In genomic region chr12:8034802-8035201, GRCh38 we compare ENCODE assay signal across 11 cellular contexts. TPM values are rescaled to one million over a fixed set of nuclear protein-coding genes. Genes with fewer than 3 reads are reported as not detected.
DNase-seq lines count a peak whose midpoint lies in the region; ATAC-seq, FAIRE-seq and TF ChIP-seq lines count a peak whose summit lies in the region.
"Had no signal": no experiment of that assay in that cellular context is flagged by ENCODE, and none has a peak within 500 bp of the region (broad histone marks: within the 10 kb centered on the region; RNA-seq: fewer than 3 reads in every experiment).

No MANE protein-coding gene starts in this region.

- H3K9ac ChIP-seq in keratinocyte (ENCODE audit: control insufficient read depth, extremely low read depth, insufficient read depth, low read length) (no peak overlapping the region), stomach smooth muscle (ENCODE audit: low read length in 2 of 2) (peak overlapping the region; percentile 96 to 98)

- H3K9me3 Mint-ChIP-seq in activated CD4-positive, alpha-beta T cell treated with anti-CD3 and anti-CD28 coated beads for 36 hours (ENCODE audit: low read depth) = no peaks in the 10 kb centered on the region
- no peaks in the 10 kb centered on the region for H3K9me3 Mint-ChIP-seq in activated T-helper 17 cell treated with anti-CD3 and anti-CD28 coated beads, Interleukin-2, amount 50 U/mL, for 72 hours

- FAIRE-seq in keratinocyte (lab: Jason Lieb, UNC) (peak; percentile 41), GM12892 (lab: Jason Lieb, UNC) (no peak)

- no peak for DNase-seq in activated CD4-positive, alpha-beta T cell treated with anti-CD3 and anti-CD28 coated beads for 36 hours
- no peak for DNase-seq in activated CD4-positive, alpha-beta T cell treated with anti-CD3 and anti-CD28 coated beads for 1 hour
- no peak for DNase-seq in keratinocyte (ENCODE audit: low read depth, low spot score)
- no peak for DNase-seq in GM12892 (ENCODE audit: insufficient read length)
- no peak for DNase-seq in dedifferentiated amniotic fluid mesenchymal stem cell (ENCODE audit: extremely low spot score)
- DNase-seq in NCI-H1694 (lab: John Stamatoyannopoulos, UW) = no peak
- DNase-seq: stimulated activated CD4-positive, alpha-beta T cell treated with anti-CD3 and anti-CD28 coated beads, Interleukin-4, amount 100 ng/mL, for 4 hours had no signal

- H3K79me2 ChIP-seq in keratinocyte (ENCODE audit: control insufficient read depth, insufficient read depth, low read length) = peaks cover 40% of the 10 kb centered on the region

- no peak overlapping the region for H3K27ac Mint-ChIP-seq in activated CD4-positive, alpha-beta T cell treated with anti-CD3 and anti-CD28 coated beads for 36 hours
- H3K27ac Mint-ChIP-seq in activated T-helper 17 cell treated with anti-CD3 and anti-CD28 coated beads, Interleukin-2, amount 50 U/mL, for 72 hours = peak overlapping the region; percentile 42

- H3K4me3 ChIP-seq in keratinocyte (ENCODE audit: control insufficient read depth in 2 of 3, extremely low read depth in 1 of 3, insufficient read depth in 2 of 3, low read depth in 1 of 3, low read length in 3 of 3) = peak overlapping the region in 2 of 3 experiments; percentile 90 to 92
- H3K4me3 ChIP-seq in stomach smooth muscle (ENCODE audit: low read length in 2 of 2) = peak overlapping the region; percentile 69 to 98

- TF ChIP-seq CTCF in keratinocyte (optimal IDR thresholded peaks at IDR 0.05 in 1 of 3, IDR thresholded peaks at IDR 0.05 in 1 of 3, conservative IDR thresholded peaks at IDR 0.05 in 1 of 3; ENCODE audit: extremely low read depth in 1 of 3, insufficient read depth in 2 of 3, low read length in 3 of 3) = no peak

- H3K9me1 ChIP-seq in keratinocyte (ENCODE audit: control insufficient read depth, extremely low read depth, insufficient read depth, low read length) = peaks cover 10% of the 10 kb centered on the region

- no peak for ATAC-seq in activated CD4-positive, alpha-beta T cell treated with anti-CD3 and anti-CD28 coated beads for 36 hours
- no peak for ATAC-seq in activated T-helper 17 cell treated with anti-CD3 and anti-CD28 coated beads, Interleukin-2, amount 50 U/mL, for 72 hours (replicated peaks)

- peaks cover 64% of the 10 kb centered on the region for H3K4me1 Mint-ChIP-seq in activated CD4-positive, alpha-beta T cell treated with anti-CD3 and anti-CD28 coated beads for 36 hours
- H3K4me1 Mint-ChIP-seq in activated T-helper 17 cell treated with anti-CD3 and anti-CD28 coated beads, Interleukin-2, amount 50 U/mL, for 72 hours = peaks cover 47% of the 10 kb centered on the region

- no peaks in the 10 kb centered on the region for H3K27me3 Mint-ChIP-seq in activated CD4-positive, alpha-beta T cell treated with anti-CD3 and anti-CD28 coated beads for 36 hours
- H3K27me3 Mint-ChIP-seq in activated T-helper 17 cell treated with anti-CD3 and anti-CD28 coated beads, Interleukin-2, amount 50 U/mL, for 72 hours = no peaks in the 10 kb centered on the region

- intact Hi-C loops in activated CD4-positive, alpha-beta T cell treated with anti-CD3 and anti-CD28 coated beads for 36 hours (cut with DNase I, micrococcal nuclease) = no loop called here

- peaks cover 7% of the 10 kb centered on the region for H3K36me3 Mint-ChIP-seq in activated CD4-positive, alpha-beta T cell treated with anti-CD3 and anti-CD28 coated beads for 36 hours (ENCODE audit: low read depth)
- H3K36me3 Mint-ChIP-seq in activated T-helper 17 cell treated with anti-CD3 and anti-CD28 coated beads, Interleukin-2, amount 50 U/mL, for 72 hours (ENCODE audit: low read depth) = peaks cover 12% of the 10 kb centered on the region

- peak overlapping the region; percentile 97 for H3K4me2 ChIP-seq in keratinocyte (ENCODE audit: control insufficient read depth, extremely low read depth, insufficient read depth, low read depth, low read length)

- H3K27ac ChIP-seq in keratinocyte (ENCODE audit: control insufficient read depth, insufficient read depth, low read length) (no peak overlapping the region), stomach smooth muscle (ENCODE audit: low read length) (peak overlapping the region; percentile 98)
- H3K27ac ChIP-seq: VCaP had no signal

- H4K20me1 ChIP-seq in keratinocyte (ENCODE audit: control insufficient read depth, extremely low read depth, insufficient read depth, low read length) = peaks cover 2% of the 10 kb centered on the region

- no peak for TF ChIP-seq POLR2A in GM12892 (IDR thresholded peaks at IDR 0.05; ENCODE audit: low read depth, low read length)

- H2AFZ ChIP-seq in keratinocyte (ENCODE audit: control insufficient read depth, low read length) = no peak overlapping the region

- H3K27me3 ChIP-seq in keratinocyte (ENCODE audit: control insufficient read depth, extremely low read depth, insufficient read depth, low read length) = no peaks in the 10 kb centered on the region
- no peaks in the 10 kb centered on the region for H3K27me3 ChIP-seq in stomach smooth muscle (ENCODE audit: control insufficient read depth in 1 of 2, insufficient read depth in 2 of 2, low read length in 2 of 2)

- dilution Hi-C loops in keratinocyte (cut with MboI; ENCODE audit: extremely low pct_ligation_motif_present, low sequenced_read_pairs) = no loop called here

- POLR2A ChIA-PET in activated CD4-positive, alpha-beta T cell treated with anti-CD3 and anti-CD28 coated beads for 36 hours (lab: Charles Lee) = interaction anchor here (0.6 kb wide), 1 partner anchor 157 kb away, joined by 3 read pairs; no protein-coding TSS in a partner anchor

- H3K36me3 ChIP-seq in keratinocyte (ENCODE audit: control insufficient read depth in 2 of 2, extremely low read depth in 1 of 2, insufficient read depth in 2 of 2, low read length in 2 of 2) (peaks cover 3% of the 10 kb centered on the region in 2 experiments), stomach smooth muscle (ENCODE audit: control insufficient read depth in 2 of 2, insufficient read depth in 2 of 2, low read length in 2 of 2) (peaks cover 0 to 1% of the 10 kb centered on the region in 2 donors)

- H3K4me3 Mint-ChIP-seq in activated CD4-positive, alpha-beta T cell treated with anti-CD3 and anti-CD28 coated beads for 36 hours = peak overlapping the region; percentile 84
- H3K4me3 Mint-ChIP-seq in activated T-helper 17 cell treated with anti-CD3 and anti-CD28 coated beads, Interleukin-2, amount 50 U/mL, for 72 hours = peak overlapping the region; percentile 90

- CTCF ChIA-PET in activated CD4-positive, alpha-beta T cell treated with anti-CD3 and anti-CD28 coated beads for 36 hours (lab: Charles Lee) = interaction anchor here (0.6 to 1.8 kb wide), 5 partner anchors 9 to 102 kb away, joined by 3 to 15 read pairs (median 5); no protein-coding TSS in a partner anchor

- H3K9me3 ChIP-seq in keratinocyte (ENCODE audit: control insufficient read depth, low read depth, low read length) = no peaks in the 10 kb centered on the region
- no peaks in the 10 kb centered on the region for H3K9me3 ChIP-seq in stomach smooth muscle (ENCODE audit: control insufficient read depth in 2 of 2, low read length in 2 of 2)

- H3K4me1 ChIP-seq in keratinocyte (ENCODE audit: control insufficient read depth, extremely low read depth, insufficient read depth, low read length) (peaks cover 54% of the 10 kb centered on the region), stomach smooth muscle (ENCODE audit: control insufficient read depth, insufficient read depth, low read length) (peaks cover 76% of the 10 kb centered on the region)

RNA-seq across cellular contexts. Expression of gene FOXJ2, which starts 2.3 kb away (rescaled TPM):
- total RNA-seq in activated CD4-positive, alpha-beta T cell treated with anti-CD3 and anti-CD28 coated beads for 36 hours = 10 to 100 TPM; 14.8 to 16.5 TPM
- total RNA-seq in activated T-helper 17 cell treated with anti-CD3 and anti-CD28 coated beads, Interleukin-2, amount 50 U/mL, for 72 hours = 10 to 100 TPM; 14.3 to 15.1 TPM
- 3.1 to 5.2 TPM (median 4.2 TPM) in 3 replicates for polyA plus RNA-seq in keratinocyte
- 3.9 TPM for polyA plus RNA-seq in keratinocyte (2011; ENCODE audit: low read depth)
- polyA plus RNA-seq in keratinocyte (2011; cell fraction: cytosol; rRNA removed) = 4.3 and 4.9 TPM in 2 replicates
- polyA plus RNA-seq in keratinocyte (2011; cell fraction: nucleus; rRNA removed) = 11.0 TPM in 2 replicates
- 7.3 and 10.1 TPM in 2 replicates for polyA plus RNA-seq in keratinocyte (2012; ENCODE audit: low replicate concordance)
- 5.1 to 49.7 TPM (median 5.7 TPM) in 3 replicates for polyA minus RNA-seq in keratinocyte
- 4.6 TPM for polyA minus RNA-seq in keratinocyte (2011; cell fraction: cytosol; rRNA and poly(A)+ RNA removed)
- polyA minus RNA-seq in keratinocyte (2011; cell fraction: nucleus; rRNA and poly(A)+ RNA removed) = 6.4 and 8.3 TPM in 2 replicates
- polyA plus RNA-seq in GM12892 (2012; ENCODE audit: missing spikeins) = 5.1 TPM

RNA-seq across cellular contexts. Expression of gene C3AR1, which starts 31.4 kb away (rescaled TPM):
- total RNA-seq in activated CD4-positive, alpha-beta T cell treated with anti-CD3 and anti-CD28 coated beads for 36 hours = under 1 TPM; 0.33 to 0.57 TPM
- 1 to 10 TPM; 6.4 to 7.3 TPM for total RNA-seq in activated T-helper 17 cell treated with anti-CD3 and anti-CD28 coated beads, Interleukin-2, amount 50 U/mL, for 72 hours
- 0.57 to 0.99 TPM (median 0.60 TPM) in 3 replicates for polyA plus RNA-seq in keratinocyte
- polyA plus RNA-seq in keratinocyte (2011; ENCODE audit: low read depth) = not detected
- 0.06 and 0.15 TPM in 2 replicates for polyA plus RNA-seq in keratinocyte (2011; cell fraction: cytosol; rRNA removed)
- polyA plus RNA-seq in keratinocyte (2011; cell fraction: nucleus; rRNA removed) = 0.82 and 1.2 TPM in 2 replicates
- polyA plus RNA-seq in keratinocyte (2012; ENCODE audit: low replicate concordance) = 0.31 and 0.40 TPM in 2 replicates
- polyA minus RNA-seq in keratinocyte = 0.13 to 0.19 TPM in 2 of 3 replicates, not detected in the other
- polyA minus RNA-seq in keratinocyte (2011; cell fraction: cytosol; rRNA and poly(A)+ RNA removed) = not detected
- polyA minus RNA-seq in keratinocyte (2011; cell fraction: nucleus; rRNA and poly(A)+ RNA removed) = 0.21 and 0.39 TPM in 2 replicates
- not detected for polyA plus RNA-seq in GM12892 (2012; ENCODE audit: missing spikeins)
- total RNA-seq: glomerular endothelial cell had no signal

RNA-seq across cellular contexts. Expression of gene NECAP1, which starts 47.3 kb away (rescaled TPM):
- total RNA-seq in activated CD4-positive, alpha-beta T cell treated with anti-CD3 and anti-CD28 coated beads for 36 hours = 10 to 100 TPM; 29.4 to 29.8 TPM
- 10 to 100 TPM; 30.0 to 32.9 TPM for total RNA-seq in activated T-helper 17 cell treated with anti-CD3 and anti-CD28 coated beads, Interleukin-2, amount 50 U/mL, for 72 hours
- polyA plus RNA-seq in keratinocyte = 19.8 to 26.2 TPM (median 23.7 TPM) in 3 replicates
- polyA plus RNA-seq in keratinocyte (2011; ENCODE audit: low read depth) = 5.8 TPM
- polyA plus RNA-seq in keratinocyte (2011; cell fraction: cytosol; rRNA removed) = 19.3 and 22.6 TPM in 2 replicates
- polyA plus RNA-seq in keratinocyte (2011; cell fraction: nucleus; rRNA removed) = 33.5 and 35.0 TPM in 2 replicates
- 14.5 and 15.3 TPM in 2 replicates for polyA plus RNA-seq in keratinocyte (2012; ENCODE audit: low replicate concordance)
- polyA minus RNA-seq in keratinocyte = 22.5 to 41.7 TPM (median 29.5 TPM) in 3 replicates
- polyA minus RNA-seq in keratinocyte (2011; cell fraction: cytosol; rRNA and poly(A)+ RNA removed) = 29.5 TPM
- 16.5 and 17.1 TPM in 2 replicates for polyA minus RNA-seq in keratinocyte (2011; cell fraction: nucleus; rRNA and poly(A)+ RNA removed)
- polyA plus RNA-seq in GM12892 (2012; ENCODE audit: missing spikeins) = 17.4 TPM

Comparison
In these comparisons a context has a peak if more than half of its experiments do, and no peak if none do; other contexts are left out.
1. RNA of gene C3AR1, which starts 31.4 kb away (total RNA-seq): 6.4 to 7.3 TPM in activated T-helper 17 cell treated with anti-CD3 and anti-CD28 coated beads, Interleukin-2, amount 50 U/mL, for 72 hours; 0.33 to 0.57 TPM in activated CD4-positive, alpha-beta T cell treated with anti-CD3 and anti-CD28 coated beads for 36 hours; every median in the first group is over 4 times any median in the second.